Comparison of ENCODE assay signal across 12 cellular contexts in genomic region chr11:75673977-75674582, GRCh38. TPM values are rescaled to one million over a fixed set of nuclear protein-coding genes. Genes with fewer than 3 reads are reported as not detected.
DNase-seq lines count a peak whose midpoint lies in the region; ATAC-seq and TF ChIP-seq lines count a peak whose summit lies in the region.
"Had no signal": no experiment of that assay in that cellular context is flagged by ENCODE, and none has a peak within 500 bp of the region (broad histone marks: within the 10 kb centered on the region; RNA-seq: fewer than 3 reads in every experiment).

No MANE protein-coding gene starts in this region.

- H3K36me3 ChIP-seq in SK-N-SH (replicated peaks in 1 of 2; ENCODE audit: control insufficient read depth in 1 of 2, insufficient read depth in 2 of 2, low read length in 1 of 2) (no peaks in the 10 kb centered on the region), psoas muscle (ENCODE audit: insufficient read depth in 1 of 2, low read depth in 1 of 2) (no peaks in the 10 kb centered on the region), prostate gland (no peaks in the 10 kb centered on the region)

- CTCF ChIA-PET in SK-N-SH (lab: Yijun Ruan, JAX) = interaction anchor here (1.3 kb wide), 2 partner anchors 10 to 32 kb away, joined by 3 to 4 read pairs; no protein-coding TSS in a partner anchor

- WGBS in SK-N-SH (ENCODE audit: low lambda C conversion rate) = 75% methylated on average over 4 of the region's 4 CpGs
- WGBS in psoas muscle, 3 donors = 91 to 93% (median 92%) methylated on average over 4 of the region's 4 CpGs
- 93% methylated on average over 4 of the region's 4 CpGs for WGBS in prostate gland

- TF ChIP-seq EP300 in SK-N-SH (IDR thresholded peaks at IDR 0.05; ENCODE audit: borderline replicate concordance in 1 of 2, low read depth in 1 of 2, low read length in 1 of 2) = no peak

- H3K9me3 Mint-ChIP-seq in activated naive CD8-positive, alpha-beta T cell treated with anti-CD3 and anti-CD28 coated beads, Interleukin-2, amount 10 ng/mL, durations not matched to agents 7 days and 5 days = peaks cover 4% of the 10 kb centered on the region

- H3K4me1 ChIP-seq in SK-N-SH (ENCODE audit: control insufficient read depth in 1 of 2, insufficient read depth in 2 of 2, low read depth in 1 of 2, low read length in 1 of 2) (peaks cover 0 to 5% of the 10 kb centered on the region in 2 experiments; a peak in 1 of 4 replicates), psoas muscle (no peaks in the 10 kb centered on the region), prostate gland (replicated peaks) (no peaks in the 10 kb centered on the region)

- intact Hi-C loops in psoas muscle (cut with DNase I) (no loop called here), prostate gland (cut with DNase I) (no loop called here)

- no peaks in the 10 kb centered on the region for H4K20me1 ChIP-seq in SK-N-SH (ENCODE audit: insufficient read depth)

- H3K27ac Mint-ChIP-seq in activated naive CD8-positive, alpha-beta T cell treated with anti-CD3 and anti-CD28 coated beads, Interleukin-2, amount 10 ng/mL, durations not matched to agents 7 days and 5 days = no peak overlapping the region
- H3K27ac Mint-ChIP-seq: nephron progenitor cell had no signal

- H3F3A ChIP-seq in SK-N-SH (replicated peaks; ENCODE audit: insufficient read depth) = no peaks in the 10 kb centered on the region

- no peaks in the 10 kb centered on the region for H3K9me2 ChIP-seq in SK-N-SH

- no peak overlapping the region for H3K4me2 ChIP-seq in SK-N-SH

- no peaks in the 10 kb centered on the region; the same call in 1 of the 2 replicates for H3K27me3 ChIP-seq in SK-N-SH (ENCODE audit: insufficient read depth)
- H3K27me3 ChIP-seq in psoas muscle (ENCODE audit: insufficient read depth in 3 of 3, low read length in 2 of 3) = peaks cover 0 to 53% (median 3%) of the 10 kb centered on the region in 3 donors
- no peaks in the 10 kb centered on the region for H3K27me3 ChIP-seq in prostate gland (replicated peaks; ENCODE audit: insufficient read depth)

- no peak for TF ChIP-seq RAD21 in SK-N-SH (IDR thresholded peaks at IDR 0.05; ENCODE audit: low read length)

- H3K79me2 ChIP-seq in SK-N-SH (ENCODE audit: insufficient read depth) = no peaks in the 10 kb centered on the region

- peaks cover 2% of the 10 kb centered on the region for H3K36me3 Mint-ChIP-seq in activated naive CD8-positive, alpha-beta T cell treated with anti-CD3 and anti-CD28 coated beads, Interleukin-2, amount 10 ng/mL, durations not matched to agents 7 days and 5 days

- H3K4me3 ChIP-seq in SK-N-SH (ENCODE audit: low read depth in 2 of 2, low read length in 1 of 2) (no peak overlapping the region), psoas muscle (no peak overlapping the region), prostate gland (no peak overlapping the region)

- no peak for TF ChIP-seq CTCF in SK-N-SH (IDR thresholded peaks at IDR 0.05)
- no peak for TF ChIP-seq CTCF in psoas muscle (IDR thresholded peaks at IDR 0.05)
- TF ChIP-seq CTCF in prostate gland (IDR thresholded peaks at IDR 0.05) = no peak

- ATAC-seq in SK-N-SH treated with all-trans-retinoic acid at 6 μM for 48 hours = peak; percentile 53
- peak; percentile 88 for ATAC-seq in activated naive CD8-positive, alpha-beta T cell treated with anti-CD3 and anti-CD28 coated beads, Interleukin-2, amount 10 ng/mL, durations not matched to agents 7 days and 5 days (ENCODE audit: low read depth)
- no peak for ATAC-seq in psoas muscle
- ATAC-seq in HG02798 (IDR thresholded peaks at IDR 0.05; ENCODE audit: poor library complexity, unreplicated experiment) = no peak

- H3K27me3 Mint-ChIP-seq in activated naive CD8-positive, alpha-beta T cell treated with anti-CD3 and anti-CD28 coated beads, Interleukin-2, amount 10 ng/mL, durations not matched to agents 7 days and 5 days = peaks cover 30% of the 10 kb centered on the region

- peaks cover 18% of the 10 kb centered on the region for H3K4me1 Mint-ChIP-seq in activated naive CD8-positive, alpha-beta T cell treated with anti-CD3 and anti-CD28 coated beads, Interleukin-2, amount 10 ng/mL, durations not matched to agents 7 days and 5 days
- H3K4me1 Mint-ChIP-seq: nephron progenitor cell had no signal

- no peak overlapping the region for H2AFZ ChIP-seq in SK-N-SH (ENCODE audit: low read depth)

- no peak overlapping the region for H3K9ac ChIP-seq in SK-N-SH

- no peak for TF ChIP-seq POLR2A in prostate gland (IDR thresholded peaks at IDR 0.05)

- H3K9me3 ChIP-seq in SK-N-SH (0 out of 2 replicates have a peak, but pooled peaks cover 3% of the 10 kb centered on the region), psoas muscle (no peaks in the 10 kb centered on the region), prostate gland (no peaks in the 10 kb centered on the region)

- H3K4me3 Mint-ChIP-seq in activated naive CD8-positive, alpha-beta T cell treated with anti-CD3 and anti-CD28 coated beads, Interleukin-2, amount 10 ng/mL, durations not matched to agents 7 days and 5 days = no peak overlapping the region
- H3K4me3 Mint-ChIP-seq: nephron progenitor cell had no signal

- POLR2A ChIA-PET in SK-N-SH (lab: Yijun Ruan, JAX) = no interaction called here
- POLR2A ChIA-PET in activated naive CD8-positive, alpha-beta T cell treated with anti-CD3 and anti-CD28 coated beads, Interleukin-2, amount 10 ng/mL, durations not matched to agents 7 days and 5 days (lab: Charles Lee) = no interaction called here

- H3K27ac ChIP-seq in SK-N-SH (ENCODE audit: low read depth in 2 of 2, low read length in 1 of 2) (no peak overlapping the region), psoas muscle (no peak overlapping the region), prostate gland (no peak overlapping the region)

- no peak for DNase-seq in SK-N-SH
- DNase-seq in NAMALWA (ENCODE audit: low spot score) = peak; percentile 93
- DNase-seq in activated naive CD8-positive, alpha-beta T cell treated with anti-CD3 and anti-CD28 coated beads, Interleukin-2, amount 10 ng/mL, durations not matched to agents 7 days and 5 days = no peak
- peak; percentile 52 for DNase-seq in renal cortical epithelial cell (ENCODE audit: low read depth)
- no peak for DNase-seq in psoas muscle
- no peak for DNase-seq in prostate gland (ENCODE audit: low spot score)
- DNase-seq: foreskin melanocyte, NCI-H446, nephron progenitor cell had no signal

TF ChIP-seq in SK-N-SH treated with all-trans-retinoic acid at 6 μM for 48 hours, 23 proteins besides CTCF, POLR2A, EP300 and RAD21:
- no peak for TF ChIP-seq OSR1 (CRISPR knock-in tag; IDR thresholded peaks at IDR 0.05)
- TF ChIP-seq ZNF8 (CRISPR knock-in tag; IDR thresholded peaks at IDR 0.05) = no peak
- no peak for TF ChIP-seq RARB (CRISPR knock-in tag; IDR thresholded peaks at IDR 0.05)
- TF ChIP-seq ZNF70 (CRISPR knock-in tag; IDR thresholded peaks at IDR 0.05) = no peak

TF ChIP-seq in SK-N-SH, 30 proteins besides CTCF, POLR2A, EP300 and RAD21 (continues in another document):
- TF ChIP-seq PBX3 (IDR thresholded peaks at IDR 0.05) = no peak
- no peak for TF ChIP-seq MEF2A (IDR thresholded peaks at IDR 0.05; ENCODE audit: borderline replicate concordance, low read depth)
- no peak for TF ChIP-seq JUND (IDR thresholded peaks at IDR 0.05)
- no peak for TF ChIP-seq RFX5 (IDR thresholded peaks at IDR 0.05; ENCODE audit: low read length)
- no peak for TF ChIP-seq MXI1 (IDR thresholded peaks at IDR 0.05; ENCODE audit: low read depth, low read length)
- TF ChIP-seq FOXJ3 (CRISPR knock-in tag; IDR thresholded peaks at IDR 0.05) = no peak
- no peak for TF ChIP-seq EZH2phosphoT487 (IDR thresholded peaks at IDR 0.05; ENCODE audit: borderline replicate concordance, low read depth)
- TF ChIP-seq RCOR1 (IDR thresholded peaks at IDR 0.05; ENCODE audit: low read length) = no peak

RNA-seq across cellular contexts. Expression of gene MAP6, which starts 5.2 kb away (rescaled TPM):
- polyA plus RNA-seq in SK-N-SH (2012; rRNA removed) = 11.1 and 13.1 TPM in 2 replicates
- polyA plus RNA-seq in SK-N-SH (2012; cell fraction: cytosol; rRNA removed) = 7.3 and 9.7 TPM in 2 replicates
- polyA plus RNA-seq in SK-N-SH (2012; cell fraction: nucleus; rRNA removed) = 35.8 and 41.5 TPM in 2 replicates
- not detected for total RNA-seq in activated naive CD8-positive, alpha-beta T cell treated with anti-CD3 and anti-CD28 coated beads, Interleukin-2, amount 10 ng/mL, durations not matched to agents 7 days and 5 days
- 0.35 and 3.2 TPM in 2 replicates for total RNA-seq in renal cortical epithelial cell
- under 1 TPM; 0.14 to 0.56 (median 0.38) TPM for total RNA-seq in psoas muscle
- under 1 TPM; 0.19 to 0.26 (median 0.21) TPM for polyA plus RNA-seq in psoas muscle
- 10 to 100 TPM; 15.8 to 21.5 TPM for total RNA-seq in prostate gland

RNA-seq across cellular contexts. Expression of gene MOGAT2, which starts 43.6 kb away (rescaled TPM):
- 0.03 TPM in 1 of 2 replicates, not detected in the other for polyA plus RNA-seq in SK-N-SH (2012; rRNA removed)
- polyA plus RNA-seq in SK-N-SH (2012; cell fraction: cytosol; rRNA removed) = not detected in 2 replicates
- 0.04 TPM in 2 replicates for polyA plus RNA-seq in SK-N-SH (2012; cell fraction: nucleus; rRNA removed)
- not detected for total RNA-seq in activated naive CD8-positive, alpha-beta T cell treated with anti-CD3 and anti-CD28 coated beads, Interleukin-2, amount 10 ng/mL, durations not matched to agents 7 days and 5 days
- total RNA-seq in renal cortical epithelial cell = not detected in 2 replicates
- total RNA-seq in psoas muscle = not detected
- under 1 TPM in 2 of 3 donors, not detected in 1; 0.04 to 0.19 TPM for polyA plus RNA-seq in psoas muscle
- total RNA-seq in prostate gland = 1 to 10 TPM in 1 of 2 donors, under 1 TPM in 1; 0.62 to 4.1 TPM
- polyA plus RNA-seq: BJ had no signal

Comparison
In these comparisons a context has a peak if more than half of its experiments do, and no peak if none do; other contexts are left out.
1. ATAC-seq: peak in SK-N-SH treated with all-trans-retinoic acid at 6 μM for 48 hours (single experiment) and activated naive CD8-positive, alpha-beta T cell treated with anti-CD3 and anti-CD28 coated beads, Interleukin-2, amount 10 ng/mL, durations not matched to agents 7 days and 5 days (single experiment); none in psoas muscle (0 of 4) and HG02798 (single experiment).
2. DNase-seq: peak in NAMALWA (single experiment) and renal cortical epithelial cell (single experiment); none in SK-N-SH (single experiment), activated naive CD8-positive, alpha-beta T cell treated with anti-CD3 and anti-CD28 coated beads, Interleukin-2, amount 10 ng/mL, durations not matched to agents 7 days and 5 days (single experiment), psoas muscle (0 of 2) and prostate gland (single experiment).